Comparison of ENCODE assay signal across 8 cellular contexts in genomic region chr4:10554694-10555093, GRCh38.
DNase-seq lines count a peak whose midpoint lies in the region; ATAC-seq and FAIRE-seq lines count a peak whose summit lies in the region.

No MANE protein-coding gene starts in this region.

- no peak overlapping the region for H3K27ac Mint-ChIP-seq in effector memory CD8-positive, alpha-beta T cell
- no peak overlapping the region for H3K27ac Mint-ChIP-seq in memory B cell

- H3K27me3 Mint-ChIP-seq in effector memory CD8-positive, alpha-beta T cell = peaks cover 29 to 41% of the 10 kb centered on the region in 2 donors
- peaks cover 7% of the 10 kb centered on the region for H3K27me3 Mint-ChIP-seq in memory B cell

- H3K9me3 Mint-ChIP-seq in effector memory CD8-positive, alpha-beta T cell = no peaks in the 10 kb centered on the region
- H3K9me3 Mint-ChIP-seq in memory B cell = no peaks in the 10 kb centered on the region

- peak; percentile 94 for FAIRE-seq in GM18507 (lab: Jason Lieb, UNC)

- ATAC-seq in HG03066 (IDR thresholded peaks at IDR 0.05; ENCODE audit: low read depth, unreplicated experiment) = peak; percentile 89
- peak; percentile 56 for ATAC-seq in effector memory CD8-positive, alpha-beta T cell (replicated peaks)
- peak; percentile 81 for ATAC-seq in memory B cell (ENCODE audit: low read depth)

- peak; percentile 41 for DNase-seq in AG08395 (ENCODE audit: low spot score)
- DNase-seq in GM18507 (ENCODE audit: extremely low spot score, insufficient read length, low read depth) = no peak
- DNase-seq in NCI-H2171 treated with DMSO at 0.1 percent for 48 hours (lab: John Stamatoyannopoulos, UW) = peak; percentile 58
- DNase-seq in activated CD4-positive, CD25-positive, alpha-beta regulatory T cell (lab: John Stamatoyannopoulos, UW) = peak in 3 of 4 experiments; percentile 5 to 28 (median 13)
- peak; percentile 28 to 44 (median 35) for DNase-seq in effector memory CD8-positive, alpha-beta T cell
- peak; percentile 43 to 54 for DNase-seq in memory B cell (ENCODE audit: low spot score in 2 of 2)
- DNase-seq in stromal cell of bone marrow (ENCODE audit: low read depth) = peak; percentile 65

- H3K4me1 Mint-ChIP-seq in effector memory CD8-positive, alpha-beta T cell (ENCODE audit: low read depth in 2 of 2) = peaks cover 0 to 5% of the 10 kb centered on the region in 2 donors
- peaks cover 9% of the 10 kb centered on the region for H3K4me1 Mint-ChIP-seq in memory B cell

- H3K36me3 Mint-ChIP-seq in effector memory CD8-positive, alpha-beta T cell (ENCODE audit: insufficient read depth) = no peaks in the 10 kb centered on the region
- H3K36me3 Mint-ChIP-seq in memory B cell = no peaks in the 10 kb centered on the region

- no peak overlapping the region for H3K4me3 Mint-ChIP-seq in effector memory CD8-positive, alpha-beta T cell
- H3K4me3 Mint-ChIP-seq in memory B cell = no peak overlapping the region
